In the genomic region with DNA sequence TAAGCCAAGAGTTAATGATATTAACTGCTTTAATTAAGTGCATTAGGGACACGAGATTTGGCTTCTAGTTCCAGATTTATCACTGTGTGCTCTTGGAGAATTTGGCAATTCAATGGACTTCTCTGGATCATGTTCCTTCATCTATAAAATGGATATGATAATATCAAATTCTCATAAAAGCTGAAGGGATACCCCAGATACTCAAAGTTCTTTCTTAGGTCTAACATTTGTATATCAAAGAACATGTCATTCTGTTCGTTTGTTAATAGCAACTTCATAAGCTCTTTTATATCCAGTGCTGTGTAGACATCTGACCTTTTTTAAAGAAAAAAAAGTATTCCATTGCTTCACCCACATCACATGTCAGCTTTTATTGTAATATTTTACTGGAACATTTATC, we compare ENCODE assay signal across 39 cellular contexts.
"Had no signal": no experiment of that assay in that cellular context is flagged by ENCODE, and none has a peak within 500 bp of the region (broad histone marks: within the 10 kb centered on the region; RNA-seq: fewer than 3 reads in every experiment).

No MANE protein-coding gene starts in this region.

- H3K4me3 ChIP-seq: ascending aorta, cardiac muscle cell had no signal

- FAIRE-seq: bronchial epithelial cell, TTC549 had no signal

- ATAC-seq: activated CD4-positive, alpha-beta T cell treated with anti-CD3 and anti-CD28 coated beads for 36 hours; activated CD4-positive, CD25-positive, alpha-beta regulatory T cell treated with anti-CD3 and anti-CD28 coated beads, Interleukin-2, amount 50 U/mL, for 24 hours; activated CD8-positive, alpha-beta memory T cell treated with anti-CD3 and anti-CD28 coated beads, Interleukin-2, amount 10 ng/mL, durations not matched to agents 7 days and 5 days; activated CD8-positive, alpha-beta T cell treated with anti-CD3 and anti-CD28 coated beads, Interleukin-2, amount 10 ng/mL, durations not matched to agents 7 days and 5 days; activated naive CD8-positive, alpha-beta T cell treated with anti-CD3 and anti-CD28 coated beads, Interleukin-2, amount 50 U/mL, for 24 hours; WTC11 had no signal

- DNase-seq: activated CD4-positive, alpha-beta memory T cell treated with anti-CD3 and anti-CD28 coated beads, Interleukin-2, amount 10 ng/mL, durations not matched to agents 7 days and 5 days; activated CD4-positive, alpha-beta T cell treated with anti-CD3 and anti-CD28 coated beads for 1 hour; activated CD4-positive, alpha-beta T cell treated with anti-CD3 and anti-CD28 coated beads for 36 hours; activated CD4-positive, alpha-beta T cell treated with anti-CD3 and anti-CD28 coated beads for 48 hours; activated CD4-positive, alpha-beta T cell treated with anti-CD3 and anti-CD28 coated beads, Interleukin-2, amount 10 ng/mL, durations not matched to agents 7 days and 5 days; activated CD4-positive, alpha-beta T cell treated with anti-CD3 and anti-CD28 coated beads, Interleukin-2, amount 50 U/mL, for 48 hours; activated CD4-positive, CD25-positive, alpha-beta regulatory T cell; activated CD8-positive, alpha-beta memory T cell treated with anti-CD3 and anti-CD28 coated beads for 24 hours; activated CD8-positive, alpha-beta memory T cell treated with anti-CD3 and anti-CD28 coated beads, Interleukin-2, amount 10 ng/mL, durations not matched to agents 7 days and 5 days; activated CD8-positive, alpha-beta memory T cell treated with anti-CD3 and anti-CD28 coated beads, Interleukin-2, amount 50 U/mL, for 48 hours; activated CD8-positive, alpha-beta T cell treated with anti-CD3 and anti-CD28 coated beads, Interleukin-2, amount 10 ng/mL, durations not matched to agents 7 days and 5 days; activated effector memory CD4-positive, alpha-beta T cell treated with Interleukin-2 at 50 U/mL for 16 hours; activated gamma-delta T cell; activated naive CD4-positive, alpha-beta T cell treated with anti-CD3 and anti-CD28 coated beads, Interleukin-2, amount 10 ng/mL, durations not matched to agents 7 days and 5 days; activated naive CD4-positive, alpha-beta T cell treated with Interleukin-2 at 50 U/mL for 16 hours; activated naive CD8-positive, alpha-beta T cell treated with anti-CD3 and anti-CD28 coated beads, Interleukin-2, amount 10 ng/mL, durations not matched to agents 7 days and 5 days; activated naive CD8-positive, alpha-beta T cell treated with anti-CD3 and anti-CD28 coated beads, Interleukin-2, amount 50 U/mL, for 24 hours; activated T-cell treated with anti-CD3 and anti-CD28 coated beads, Interleukin-2, amount 50 U/mL, for 24 hours; activated T-cell treated with anti-CD3 and anti-CD28 coated beads, Interleukin-2, amount 50 U/mL, for 48 hours; amygdala; anterior cingulate cortex; caudate nucleus; cerebellar nuclear complex; T-helper 2 cell; T-helper 9 cell; WERI-Rb-1 had no signal

- H3K4me1 Mint-ChIP-seq: activated CD4-positive, alpha-beta memory T cell treated with anti-CD3 and anti-CD28 coated beads, Interleukin-2, amount 10 ng/mL, durations not matched to agents 7 days and 5 days; activated CD4-positive, alpha-beta T cell treated with anti-CD3 and anti-CD28 coated beads for 36 hours; activated CD4-positive, alpha-beta T cell treated with anti-CD3 and anti-CD28 coated beads, Interleukin-2, amount 10 ng/mL, durations not matched to agents 7 days and 5 days; activated naive CD4-positive, alpha-beta T cell treated with anti-CD3 and anti-CD28 coated beads, Interleukin-2, amount 10 ng/mL, durations not matched to agents 7 days and 5 days; activated naive CD4-positive, alpha-beta T cell treated with anti-CD3 and anti-CD28 coated beads, Interleukin-2, amount 50 U/mL, for 24 hours; activated naive CD8-positive, alpha-beta T cell treated with anti-CD3 and anti-CD28 coated beads, Interleukin-2, amount 10 ng/mL, durations not matched to agents 7 days and 5 days; activated naive CD8-positive, alpha-beta T cell treated with anti-CD3 and anti-CD28 coated beads, Interleukin-2, amount 50 U/mL, for 24 hours had no signal

- H3K27ac ChIP-seq: ascending aorta, cardiac muscle cell, WERI-Rb-1 had no signal

- H3K4me3 Mint-ChIP-seq: activated CD4-positive, alpha-beta memory T cell treated with anti-CD3 and anti-CD28 coated beads, Interleukin-2, amount 10 ng/mL, durations not matched to agents 7 days and 5 days; activated CD4-positive, alpha-beta T cell treated with anti-CD3 and anti-CD28 coated beads for 36 hours; activated CD4-positive, alpha-beta T cell treated with anti-CD3 and anti-CD28 coated beads, Interleukin-2, amount 10 ng/mL, durations not matched to agents 7 days and 5 days; activated CD8-positive, alpha-beta memory T cell treated with anti-CD3 and anti-CD28 coated beads, Interleukin-2, amount 10 ng/mL, durations not matched to agents 7 days and 5 days; activated CD8-positive, alpha-beta T cell treated with anti-CD3 and anti-CD28 coated beads, Interleukin-2, amount 10 ng/mL, durations not matched to agents 7 days and 5 days; activated naive CD4-positive, alpha-beta T cell treated with anti-CD3 and anti-CD28 coated beads, Interleukin-2, amount 10 ng/mL, durations not matched to agents 7 days and 5 days; activated naive CD4-positive, alpha-beta T cell treated with anti-CD3 and anti-CD28 coated beads, Interleukin-2, amount 50 U/mL, for 24 hours; activated naive CD8-positive, alpha-beta T cell; activated naive CD8-positive, alpha-beta T cell treated with anti-CD3 and anti-CD28 coated beads, Interleukin-2, amount 10 ng/mL, durations not matched to agents 7 days and 5 days; activated naive CD8-positive, alpha-beta T cell treated with anti-CD3 and anti-CD28 coated beads, Interleukin-2, amount 50 U/mL, for 24 hours; activated T-cell treated with anti-CD3 and anti-CD28 coated beads, Interleukin-2, amount 50 U/mL, for 24 hours; brain; central memory CD8-positive, alpha-beta T cell; T-helper 1 cell treated with Interleukin-12 subunit alpha and Interleukin-12 subunit beta and Interleukin-4 antibody, amounts not matched to agents 30 μg/mL and 1 μg/mL, for 36 hours; T-helper 2 cell treated with Interferon-gamma antibody and Interleukin-4, amounts not matched to agents 5 μg/mL and 100 μg/mL, for 36 hours; WTC11 had no signal

- H3K9me3 Mint-ChIP-seq: activated CD4-positive, alpha-beta memory T cell treated with anti-CD3 and anti-CD28 coated beads, Interleukin-2, amount 10 ng/mL, durations not matched to agents 7 days and 5 days; activated CD4-positive, alpha-beta T cell treated with anti-CD3 and anti-CD28 coated beads, Interleukin-2, amount 10 ng/mL, durations not matched to agents 7 days and 5 days; activated naive CD4-positive, alpha-beta T cell treated with anti-CD3 and anti-CD28 coated beads, Interleukin-2, amount 10 ng/mL, durations not matched to agents 7 days and 5 days; activated naive CD4-positive, alpha-beta T cell treated with anti-CD3 and anti-CD28 coated beads, Interleukin-2, amount 50 U/mL, for 24 hours; activated naive CD8-positive, alpha-beta T cell treated with anti-CD3 and anti-CD28 coated beads, Interleukin-2, amount 10 ng/mL, durations not matched to agents 7 days and 5 days; activated naive CD8-positive, alpha-beta T cell treated with anti-CD3 and anti-CD28 coated beads, Interleukin-2, amount 50 U/mL, for 24 hours; activated T-cell treated with anti-CD3 and anti-CD28 coated beads, Interleukin-2, amount 50 U/mL, for 24 hours; activated T-helper 2 cell treated with anti-CD3 and anti-CD28 coated beads, Interferon-gamma antibody, Interleukin-2, Interleukin-4, amounts not matched to agents 10 μg/mL and 5 μg/mL and 100 μg/mL, durations not matched to agents 14 hours and 24 hours and 36 hours; central memory CD8-positive, alpha-beta T cell; T-helper 1 cell treated with Interleukin-12 subunit alpha and Interleukin-12 subunit beta and Interleukin-4 antibody, amounts not matched to agents 30 μg/mL and 1 μg/mL, for 36 hours; T-helper 2 cell treated with Interferon-gamma antibody and Interleukin-4, amounts not matched to agents 5 μg/mL and 100 μg/mL, for 36 hours; WTC11 had no signal

- H3K27ac Mint-ChIP-seq: activated CD4-positive, alpha-beta memory T cell treated with anti-CD3 and anti-CD28 coated beads, Interleukin-2, amount 10 ng/mL, durations not matched to agents 7 days and 5 days; activated CD4-positive, alpha-beta T cell treated with anti-CD3 and anti-CD28 coated beads for 36 hours; activated CD4-positive, alpha-beta T cell treated with anti-CD3 and anti-CD28 coated beads, Interleukin-2, amount 10 ng/mL, durations not matched to agents 7 days and 5 days; activated CD8-positive, alpha-beta memory T cell treated with anti-CD3 and anti-CD28 coated beads, Interleukin-2, amount 10 ng/mL, durations not matched to agents 7 days and 5 days; activated CD8-positive, alpha-beta T cell treated with anti-CD3 and anti-CD28 coated beads, Interleukin-2, amount 10 ng/mL, durations not matched to agents 7 days and 5 days; activated naive CD4-positive, alpha-beta T cell treated with anti-CD3 and anti-CD28 coated beads, Interleukin-2, amount 10 ng/mL, durations not matched to agents 7 days and 5 days; activated naive CD4-positive, alpha-beta T cell treated with anti-CD3 and anti-CD28 coated beads, Interleukin-2, amount 50 U/mL, for 24 hours; activated naive CD8-positive, alpha-beta T cell; activated naive CD8-positive, alpha-beta T cell treated with anti-CD3 and anti-CD28 coated beads, Interleukin-2, amount 10 ng/mL, durations not matched to agents 7 days and 5 days; activated naive CD8-positive, alpha-beta T cell treated with anti-CD3 and anti-CD28 coated beads, Interleukin-2, amount 50 U/mL, for 24 hours; activated T-cell treated with anti-CD3 and anti-CD28 coated beads, Interleukin-2, amount 50 U/mL, for 24 hours; activated T-helper 2 cell treated with anti-CD3 and anti-CD28 coated beads, Interferon-gamma antibody, Interleukin-2, Interleukin-4, amounts not matched to agents 10 μg/mL and 5 μg/mL and 100 μg/mL, durations not matched to agents 14 hours and 24 hours and 36 hours; T-helper 1 cell treated with Interleukin-12 subunit alpha and Interleukin-12 subunit beta and Interleukin-4 antibody, amounts not matched to agents 30 μg/mL and 1 μg/mL, for 36 hours; T-helper 2 cell treated with Interferon-gamma antibody and Interleukin-4, amounts not matched to agents 5 μg/mL and 100 μg/mL, for 36 hours; WTC11 had no signal

- H3K36me3 Mint-ChIP-seq: activated CD8-positive, alpha-beta memory T cell treated with anti-CD3 and anti-CD28 coated beads, Interleukin-2, amount 10 ng/mL, durations not matched to agents 7 days and 5 days; activated naive CD4-positive, alpha-beta T cell treated with anti-CD3 and anti-CD28 coated beads, Interleukin-2, amount 10 ng/mL, durations not matched to agents 7 days and 5 days; activated naive CD4-positive, alpha-beta T cell treated with anti-CD3 and anti-CD28 coated beads, Interleukin-2, amount 50 U/mL, for 24 hours; activated naive CD8-positive, alpha-beta T cell; activated naive CD8-positive, alpha-beta T cell treated with anti-CD3 and anti-CD28 coated beads, Interleukin-2, amount 10 ng/mL, durations not matched to agents 7 days and 5 days; brain; WTC11 had no signal
